1 cellular context compared by ENCODE assay signal in genomic region chr16:69890891-69891282, GRCh38.
TF ChIP-seq lines count a peak whose summit lies in the region.

No MANE protein-coding gene starts in this region.

TF ChIP-seq in HEK293, 187 proteins besides CTCF, POLR2A, EP300 and RAD21 (continued from another document):
- TF ChIP-seq ZNF777 (tag by site-specific recombination; IDR thresholded peaks at IDR 0.05; ENCODE audit: borderline replicate concordance) (no peak), ZEB2 (tag by site-specific recombination; IDR thresholded peaks at IDR 0.05) (no peak)
TF ChIP-seq in HEK293: peak in this region for 0.
